Comparison of ENCODE assay signal across 1 cellular context in genomic region chr12:48787791-48788521, GRCh38.
TF ChIP-seq lines count a peak whose summit lies in the region.

No MANE protein-coding gene starts in this region.

TF ChIP-seq in HEK293, 187 proteins besides CTCF, POLR2A, EP300 and RAD21 (continued from another document):
- TF ChIP-seq ZNF211 (tag by site-specific recombination; IDR thresholded peaks at IDR 0.05; ENCODE audit: low read depth) (no peak), ZNF521 (tag by site-specific recombination; IDR thresholded peaks at IDR 0.05) (no peak), KLF1 (tag by site-specific recombination; IDR thresholded peaks at IDR 0.05) (peak; percentile 50; the same call in 1 of the 2 replicates), ZBTB48 (tag by site-specific recombination; IDR thresholded peaks at IDR 0.05) (0 out of 2 replicates have a peak, but pooled peaks have one; percentile 10), GLIS2 (tag by site-specific recombination; IDR thresholded peaks at IDR 0.05) (peak; percentile 41; the same call in 1 of the 2 replicates), ZNF138 (tag by site-specific recombination; IDR thresholded peaks at IDR 0.05; ENCODE audit: borderline replicate concordance) (no peak), ZSCAN4 (tag by site-specific recombination; IDR thresholded peaks at IDR 0.05) (no peak), ZBTB8A (tag by site-specific recombination; IDR thresholded peaks at IDR 0.05) (peak; percentile 16; the same call in 1 of the 2 replicates), SP2 (tag by site-specific recombination; IDR thresholded peaks at IDR 0.05) (0 out of 2 replicates have a peak, but pooled peaks have one; percentile 43), ZNF398 (tag by site-specific recombination; IDR thresholded peaks at IDR 0.05) (peak; percentile 48)
